Comparison of ENCODE assay signal across 12 cellular contexts in genomic region chr3:196302960-196303359, GRCh38. TPM values are rescaled to one million over a fixed set of nuclear protein-coding genes. Genes with fewer than 3 reads are reported as not detected.
"Had no signal": no experiment of that assay in that cellular context is flagged by ENCODE, and none has a peak within 500 bp of the region (broad histone marks: within the 10 kb centered on the region; RNA-seq: fewer than 3 reads in every experiment).

No MANE protein-coding gene starts in this region.

RNA-seq across cellular contexts. Expression of gene TM4SF19, which starts 35.2 kb away (rescaled TPM):
- total RNA-seq: osteocyte, posterior vena cava, prostate gland, pulmonary artery endothelial cell, right atrium auricular region, stomach, temporal lobe, thoracic aorta, tibial nerve, vagina had no signal
- polyA plus RNA-seq: neural cell, smooth muscle cell had no signal
